13 cellular contexts compared by ENCODE assay signal in the genomic region with DNA sequence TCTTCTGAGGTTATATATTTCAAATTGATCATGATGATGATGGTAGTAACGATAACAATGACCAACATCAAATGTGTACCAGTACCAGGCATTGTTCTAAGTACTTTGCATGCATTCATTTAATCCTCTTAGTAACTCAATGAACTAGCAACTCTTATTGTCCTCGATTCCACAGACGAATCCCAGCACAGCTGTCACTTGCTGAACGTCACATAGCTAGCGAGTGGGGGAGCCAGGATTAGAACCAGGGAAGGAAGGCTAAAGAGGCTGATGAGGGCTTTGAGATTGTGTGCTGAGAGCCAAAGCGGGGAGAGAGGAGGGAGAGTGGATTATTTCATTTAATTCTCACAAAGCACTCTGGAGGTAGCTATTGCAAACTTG.
DNase-seq lines count a peak whose midpoint lies in the region; ATAC-seq and TF ChIP-seq lines count a peak whose summit lies in the region.
"Had no signal": no experiment of that assay in that cellular context is flagged by ENCODE, and none has a peak within 500 bp of the region (broad histone marks: within the 10 kb centered on the region; RNA-seq: fewer than 3 reads in every experiment).

No MANE protein-coding gene starts in this region.

- no peak overlapping the region for H3K4me2 ChIP-seq in neuronal stem cell (ENCODE audit: insufficient read depth, low read length, poor library complexity, severe bottlenecking)

- no peak overlapping the region for H3K9ac ChIP-seq in neuronal stem cell (ENCODE audit: low read depth, low read length, poor library complexity)

- CTCF ChIA-PET in Calu3 (lab: Charles Lee): no interaction called here
- CTCF ChIA-PET in activated CD4-positive, alpha-beta T cell treated with anti-CD3 and anti-CD28 coated beads for 36 hours (lab: Charles Lee): interaction anchor here (0.7 to 1.9 kb wide), 3 partner anchors 23 to 365 kb away, joined by 3 to 7 read pairs (median 3); no protein-coding TSS in a partner anchor

- no peak overlapping the region for H2BK5ac ChIP-seq in neuronal stem cell (ENCODE audit: low read length)

- DNase-seq in Calu3: no peak
- DNase-seq in NCI-H524 treated with DMSO at 0.1 percent for 48 hours (lab: John Stamatoyannopoulos, UW): peak; percentile 74
- no peak for DNase-seq in glutamatergic neuron
- DNase-seq in neuronal stem cell (ENCODE audit: low spot score): peak; percentile 30
- no peak for DNase-seq in heart left ventricle
- DNase-seq in NCI-H526 treated with DMSO at 0.1 percent for 48 hours (lab: John Stamatoyannopoulos, UW): no peak
- no peak for DNase-seq in activated CD4-positive, alpha-beta T cell treated with anti-CD3 and anti-CD28 coated beads for 36 hours
- DNase-seq: 8988T, DMS53, KBM-7 had no signal

- H3K79me1 ChIP-seq in neuronal stem cell (ENCODE audit: low read depth, low read length): no peaks in the 10 kb centered on the region

- peak overlapping the region; percentile 47 for H3K27ac Mint-ChIP-seq in Calu3 (ENCODE audit: unreplicated experiment)
- H3K27ac Mint-ChIP-seq in glutamatergic neuron (ENCODE audit: unreplicated experiment): peak overlapping the region; percentile 79
- H3K27ac Mint-ChIP-seq in activated CD4-positive, alpha-beta T cell treated with anti-CD3 and anti-CD28 coated beads for 36 hours: no peak overlapping the region

- no peak overlapping the region for H2AFZ ChIP-seq in neuronal stem cell (ENCODE audit: low read length)

- H3K14ac ChIP-seq in neuronal stem cell (ENCODE audit: low read length): no peak overlapping the region

- intact Hi-C loops in Calu3 (cut with micrococcal nuclease; ENCODE audit: unreplicated experiment) (loop anchor here (5.0 kb wide), 3 partner anchors 238 to 363 kb away; no protein-coding TSS in a partner anchor), heart left ventricle (cut with DNase I) (loop anchor here in 7 of 10 donors (1.0 to 10.0 kb wide), 7 partner anchors 110 to 364 kb away; partner anchors contain the start of gene LIMCH1 (in 2 of the 7))
- intact Hi-C loops in activated CD4-positive, alpha-beta T cell treated with anti-CD3 and anti-CD28 coated beads for 36 hours (cut with DNase I, micrococcal nuclease): loop anchor here in 1 of 2 experiments (1.0 kb wide), 1 partner anchor 364 kb away; no protein-coding TSS in a partner anchor

- no peak for ATAC-seq in heart left ventricle
- ATAC-seq in activated CD4-positive, alpha-beta T cell treated with anti-CD3 and anti-CD28 coated beads for 36 hours: no peak
- no peak for ATAC-seq in GM18502 (IDR thresholded peaks at IDR 0.05; ENCODE audit: poor library complexity, unreplicated experiment)
- ATAC-seq: Panc1 had no signal

- no peak overlapping the region for H2BK120ac ChIP-seq in neuronal stem cell (ENCODE audit: low read depth, low read length)

- H3K27ac ChIP-seq in neuronal stem cell (replicated peaks; ENCODE audit: low read length) (no peak overlapping the region), heart left ventricle (peak overlapping the region in 2 of 12 donors; percentile 43 to 49)
- H3K27ac ChIP-seq: HL-60 had no signal

- no CpG with 5 or more reads among the region's 6 CpGs for WGBS in neuronal stem cell (ENCODE audit: extremely low coverage in 2 of 2, insufficient read length in 2 of 2, insufficient replicate concordance in 1 of 2), 2 donors
- 71 to 88% (median 82%) methylated on average over 6 of the region's 6 CpGs for WGBS in heart left ventricle, 4 donors

- H3K4ac ChIP-seq in neuronal stem cell (ENCODE audit: low read length): no peak overlapping the region

- H3K36me3 Mint-ChIP-seq in Calu3 (ENCODE audit: insufficient read depth, unreplicated experiment) (peaks cover 8% of the 10 kb centered on the region), glutamatergic neuron (ENCODE audit: unreplicated experiment) (no peaks in the 10 kb centered on the region)
- no peaks in the 10 kb centered on the region for H3K36me3 Mint-ChIP-seq in activated CD4-positive, alpha-beta T cell treated with anti-CD3 and anti-CD28 coated beads for 36 hours (ENCODE audit: low read depth)

- H3K4me1 ChIP-seq in neuronal stem cell (ENCODE audit: control insufficient read depth in 2 of 2, insufficient read depth in 1 of 2, low read depth in 1 of 2, low read length in 2 of 2) (peaks cover 3 to 9% of the 10 kb centered on the region in 2 donors), heart left ventricle (peaks cover 0 to 32% (median 22%) of the 10 kb centered on the region in 12 donors)

- H3K4me3 Mint-ChIP-seq in Calu3 (ENCODE audit: low read depth, unreplicated experiment) (no peak overlapping the region), glutamatergic neuron (ENCODE audit: unreplicated experiment) (no peak overlapping the region)
- no peak overlapping the region for H3K4me3 Mint-ChIP-seq in activated CD4-positive, alpha-beta T cell treated with anti-CD3 and anti-CD28 coated beads for 36 hours

- BruUV-seq in Calu3 (replicated peaks; lab: Mats Ljungman, UMichigan): no TSS peak

- H4K91ac ChIP-seq in neuronal stem cell (ENCODE audit: low read depth, low read length, poor library complexity): no peak overlapping the region

- H2BK12ac ChIP-seq in neuronal stem cell (ENCODE audit: low read length): no peak overlapping the region

- peaks cover 2 to 30% of the 10 kb centered on the region in 2 donors for H3K36me3 ChIP-seq in neuronal stem cell (replicated peaks in 1 of 2; ENCODE audit: control insufficient read depth in 2 of 2, insufficient read depth in 2 of 2, low read length in 2 of 2)
- H3K36me3 ChIP-seq in heart left ventricle: peaks cover 0 to 46% (median 33%) of the 10 kb centered on the region in 9 donors

- no peak overlapping the region for H2AK5ac ChIP-seq in neuronal stem cell (ENCODE audit: low read depth, low read length)

- no peaks in the 10 kb centered on the region for H3K9me3 Mint-ChIP-seq in Calu3 (ENCODE audit: low read depth, unreplicated experiment)
- no peaks in the 10 kb centered on the region for H3K9me3 Mint-ChIP-seq in glutamatergic neuron (ENCODE audit: unreplicated experiment)
- no peaks in the 10 kb centered on the region for H3K9me3 Mint-ChIP-seq in activated CD4-positive, alpha-beta T cell treated with anti-CD3 and anti-CD28 coated beads for 36 hours (ENCODE audit: low read depth)

- H4K8ac ChIP-seq in neuronal stem cell (ENCODE audit: low read depth, low read length): no peak overlapping the region

- no peak for TF ChIP-seq CTCF in Calu3 (IDR thresholded peaks at IDR 0.05; ENCODE audit: unreplicated experiment)
- TF ChIP-seq CTCF in glutamatergic neuron (IDR thresholded peaks at IDR 0.05; ENCODE audit: partially characterized antibody, unreplicated experiment): no peak
- TF ChIP-seq CTCF in heart left ventricle (IDR thresholded peaks at IDR 0.05): no peak

- peaks cover 0 to 2% of the 10 kb centered on the region in 2 donors for H3K9me3 ChIP-seq in neuronal stem cell (replicated peaks in 1 of 2; ENCODE audit: control insufficient read depth in 2 of 2, insufficient read depth in 1 of 2, low read depth in 1 of 2, low read length in 2 of 2)
- no peaks in the 10 kb centered on the region for H3K9me3 ChIP-seq in heart left ventricle

- H3K4me1 Mint-ChIP-seq in Calu3 (ENCODE audit: low read depth, unreplicated experiment) (peaks cover 8% of the 10 kb centered on the region), glutamatergic neuron (ENCODE audit: low read depth, unreplicated experiment) (peaks cover 7% of the 10 kb centered on the region)
- no peaks in the 10 kb centered on the region for H3K4me1 Mint-ChIP-seq in activated CD4-positive, alpha-beta T cell treated with anti-CD3 and anti-CD28 coated beads for 36 hours

- no peak overlapping the region for H2BK15ac ChIP-seq in neuronal stem cell (ENCODE audit: low read length)

- H3K27me3 ChIP-seq in neuronal stem cell (ENCODE audit: control insufficient read depth in 3 of 3, insufficient read depth in 3 of 3, low read depth in 1 of 3, low read length in 3 of 3) (no peaks in the 10 kb centered on the region), heart left ventricle (peaks cover 0 to 19% (median 0%) of the 10 kb centered on the region in 9 donors)

- H3K4me3 ChIP-seq in neuronal stem cell (ENCODE audit: low read length in 2 of 2) (no peak overlapping the region), heart left ventricle (no peak overlapping the region)

- POLR2A ChIA-PET in activated CD4-positive, alpha-beta T cell treated with anti-CD3 and anti-CD28 coated beads for 36 hours (lab: Charles Lee): no interaction called here

- H3K27me3 Mint-ChIP-seq in Calu3 (ENCODE audit: unreplicated experiment) (no peaks in the 10 kb centered on the region), glutamatergic neuron (ENCODE audit: unreplicated experiment) (peaks cover 3% of the 10 kb centered on the region)
- H3K27me3 Mint-ChIP-seq in activated CD4-positive, alpha-beta T cell treated with anti-CD3 and anti-CD28 coated beads for 36 hours: peaks cover 18% of the 10 kb centered on the region

- TF ChIP-seq POLR2A in heart left ventricle (IDR thresholded peaks at IDR 0.05): no peak

- H3K23ac ChIP-seq in neuronal stem cell (ENCODE audit: low read depth, low read length, poor library complexity): no peak overlapping the region

- H3K18ac ChIP-seq in neuronal stem cell (ENCODE audit: low read length): no peak overlapping the region

Comparison
In these comparisons a context has a peak if more than half of its experiments do, and no peak if none do; other contexts are left out.
1. DNase-seq: peak in NCI-H524 treated with DMSO at 0.1 percent for 48 hours (single experiment) and neuronal stem cell (single experiment); none in Calu3 (single experiment), glutamatergic neuron (single experiment), heart left ventricle (0 of 5), NCI-H526 treated with DMSO at 0.1 percent for 48 hours (single experiment) and activated CD4-positive, alpha-beta T cell treated with anti-CD3 and anti-CD28 coated beads for 36 hours (single experiment).